10 cellular contexts compared by ENCODE assay signal in the genomic region with DNA sequence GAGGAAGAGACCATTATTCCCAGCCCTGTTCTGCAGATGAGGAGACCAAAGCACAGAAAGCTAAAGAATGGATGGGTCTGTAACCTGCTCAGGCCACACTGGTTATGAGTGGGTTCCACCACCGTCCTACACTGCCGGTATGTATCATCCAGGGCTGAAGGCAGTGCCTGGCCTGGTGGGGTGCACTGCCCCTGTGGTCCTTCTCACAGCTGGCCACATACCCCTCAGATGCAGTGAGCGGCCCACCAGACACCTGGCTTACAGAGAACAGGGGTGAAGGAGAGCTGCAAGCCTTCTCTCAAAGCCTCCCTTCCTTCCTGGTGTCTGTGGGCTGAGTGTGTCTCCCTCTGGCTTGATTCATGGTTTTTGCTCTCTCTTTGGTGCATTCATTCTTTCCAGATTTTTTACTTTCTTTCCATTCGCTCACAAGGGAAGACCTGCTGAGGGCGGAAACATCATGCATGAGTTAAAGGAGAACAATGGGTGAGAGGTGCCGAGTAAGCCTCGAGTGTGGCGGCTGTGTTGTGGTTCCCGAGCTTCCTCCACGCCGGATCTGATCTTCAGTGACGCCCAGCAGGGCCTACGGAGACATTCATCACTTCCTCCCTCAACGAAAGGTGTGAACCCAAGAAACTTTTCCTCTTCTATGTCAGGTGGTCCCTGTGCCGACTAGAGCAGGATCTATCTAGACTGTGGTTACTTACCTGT.
A peak's percentile ranks its signal among the peaks of the same experiment; 100 is the strongest.
DNase-seq lines count a peak whose midpoint lies in the region; ATAC-seq, FAIRE-seq and TF ChIP-seq lines count a peak whose summit lies in the region.
"Had no signal": no experiment of that assay in that cellular context is flagged by ENCODE, and none has a peak within 500 bp of the region (broad histone marks: within the 10 kb centered on the region; RNA-seq: fewer than 3 reads in every experiment).

No MANE protein-coding gene starts in this region.

- CTCF ChIA-PET in CD4-positive, alpha-beta T cell (lab: Charles Lee) = interaction anchor here (0.9 to 2.1 kb wide), 3 partner anchors 14 to 63 kb away, joined by 3 to 7 read pairs (median 4); no protein-coding TSS in a partner anchor
- CTCF ChIA-PET in activated CD4-positive, alpha-beta memory T cell treated with anti-CD3 and anti-CD28 coated beads for 36 hours (lab: Charles Lee) = interaction anchor here (1.5 to 3.7 kb wide), 5 partner anchors 12 to 180 kb away, joined by 4 to 36 read pairs (median 7); partner anchors contain the start of gene REL
- CTCF ChIA-PET in K562 (lab: Yijun Ruan, JAX; ENCODE audit: low intra/inter-chr PET ratio) = interaction anchor here (0.7 kb wide), 1 partner anchor 179 kb away, joined by 3 read pairs; no protein-coding TSS in a partner anchor

- H3K9me3 ChIP-seq in CD4-positive, alpha-beta T cell (ENCODE audit: control insufficient read depth, low read length) = no peaks in the 10 kb centered on the region
- H3K9me3 ChIP-seq in K562 (replicated peaks; ENCODE audit: control insufficient read depth, insufficient read depth, low read depth, low read length) = no peaks in the 10 kb centered on the region

- peak overlapping the region; percentile 20 for H2AFZ ChIP-seq in K562 (ENCODE audit: low read depth, low read length)

- peak; percentile 96 for ATAC-seq in CD4-positive, alpha-beta T cell (ENCODE audit: poor library complexity)
- ATAC-seq in K562 (peak; percentile 18; the same call in 2 of the 3 replicates), HG02938 (IDR thresholded peaks at IDR 0.05; ENCODE audit: unreplicated experiment) (no peak), GM18505 (IDR thresholded peaks at IDR 0.05; ENCODE audit: unreplicated experiment) (no peak)

- H3K27ac ChIP-seq in CD4-positive, alpha-beta T cell (ENCODE audit: low read depth, low read length) = peak overlapping the region; percentile 64
- H3K27ac ChIP-seq in K562 (ENCODE audit: extremely low read depth, low read depth, low read length) = no peak overlapping the region

- no peaks in the 10 kb centered on the region for H3K9me3 Mint-ChIP-seq in CD4-positive, alpha-beta T cell
- peaks cover 3% of the 10 kb centered on the region for H3K9me3 Mint-ChIP-seq in activated CD4-positive, alpha-beta memory T cell treated with anti-CD3 and anti-CD28 coated beads for 36 hours

- H3K4me1 ChIP-seq in K562 (replicated peaks in 1 of 2; ENCODE audit: control insufficient read depth in 2 of 2, insufficient read depth in 2 of 2, low read length in 2 of 2) = peaks cover 0 to 2% of the 10 kb centered on the region in 2 experiments; a peak in 2 of 5 replicates

- TF ChIP-seq EP300 in K562 (IDR thresholded peaks at IDR 0.05; ENCODE audit: low read length) = no peak

- WGBS in K562 (ENCODE audit: insufficient coverage, low coverage, missing lambda C conversion rate) = 38% methylated on average over 15 of the region's 15 CpGs

- TF ChIP-seq POLR2A in K562 (conservative IDR thresholded peaks at IDR 0.05) (no peak), GM18505 (IDR thresholded peaks at IDR 0.05; ENCODE audit: borderline replicate concordance, extremely low read depth, insufficient read depth, insufficient read length) (no peak), GM12892 (IDR thresholded peaks at IDR 0.05; ENCODE audit: low read depth, low read length) (no peak)

- no peaks in the 10 kb centered on the region for H3K36me3 Mint-ChIP-seq in CD4-positive, alpha-beta T cell (ENCODE audit: low read depth)
- no peaks in the 10 kb centered on the region for H3K36me3 Mint-ChIP-seq in activated CD4-positive, alpha-beta memory T cell treated with anti-CD3 and anti-CD28 coated beads for 36 hours

- H4K20me1 ChIP-seq in K562 (replicated peaks; ENCODE audit: control insufficient read depth, insufficient read depth, low read length) = no peaks in the 10 kb centered on the region

- no peaks in the 10 kb centered on the region for H3K9me1 ChIP-seq in K562 (ENCODE audit: control insufficient read depth, insufficient read depth, low read length)

- DNase-seq in CD4-positive, alpha-beta T cell = peak; percentile 73 to 93 (median 77)
- DNase-seq in activated CD4-positive, alpha-beta memory T cell treated with anti-CD3 and anti-CD28 coated beads for 36 hours = peak; percentile 92
- DNase-seq in K562 (ENCODE audit: extremely low read depth in 1 of 4, low spot score in 3 of 4) (no peak), HPDE6-E6E7 (ENCODE audit: extremely low spot score) (no peak), GM12892 (ENCODE audit: insufficient read length) (no peak)
- DNase-seq in stimulated activated CD4-positive, alpha-beta T cell treated with anti-CD3 and anti-CD28 coated beads, Interleukin-4, amount 100 ng/mL, for 1 hour = peak; percentile 68
- DNase-seq: NCI-H1092 treated with DMSO at 0.1 percent for 48 hours, T1000 had no signal

- H3K27me3 Mint-ChIP-seq in CD4-positive, alpha-beta T cell = no peaks in the 10 kb centered on the region
- H3K27me3 Mint-ChIP-seq in activated CD4-positive, alpha-beta memory T cell treated with anti-CD3 and anti-CD28 coated beads for 36 hours = no peaks in the 10 kb centered on the region

- H3K4me3 Mint-ChIP-seq in CD4-positive, alpha-beta T cell = peak overlapping the region; percentile 63
- H3K4me3 Mint-ChIP-seq in activated CD4-positive, alpha-beta memory T cell treated with anti-CD3 and anti-CD28 coated beads for 36 hours = peak overlapping the region; percentile 72

- in situ Hi-C loops in K562 (cut with MboI) = no loop called here

- FAIRE-seq in K562 (lab: Jason Lieb, UNC) (no peak), GM12892 (lab: Jason Lieb, UNC) (no peak)

- H3K4me3 ChIP-seq in K562 = no peak overlapping the region

- BruUV-seq in K562 (replicated peaks; lab: Mats Ljungman, UMichigan) = no TSS peak

- H3K27me3 ChIP-seq in CD4-positive, alpha-beta T cell (ENCODE audit: control insufficient read depth, insufficient read depth, low read length) = no peaks in the 10 kb centered on the region
- H3K27me3 ChIP-seq in K562 (ENCODE audit: control insufficient read depth in 2 of 2, insufficient read depth in 2 of 2, low read length in 2 of 2) = peaks cover 14 to 21% of the 10 kb centered on the region in 2 experiments; a peak in 4 of 5 replicates

- peaks cover 50% of the 10 kb centered on the region for H3K4me1 Mint-ChIP-seq in CD4-positive, alpha-beta T cell (ENCODE audit: low read depth)
- peaks cover 46% of the 10 kb centered on the region for H3K4me1 Mint-ChIP-seq in activated CD4-positive, alpha-beta memory T cell treated with anti-CD3 and anti-CD28 coated beads for 36 hours (ENCODE audit: low read depth)

- peak overlapping the region; percentile 86 for H3K27ac Mint-ChIP-seq in CD4-positive, alpha-beta T cell
- H3K27ac Mint-ChIP-seq in activated CD4-positive, alpha-beta memory T cell treated with anti-CD3 and anti-CD28 coated beads for 36 hours = peak overlapping the region; percentile 97

- intact Hi-C loops in CD4-positive, alpha-beta T cell (cut with DNase I, micrococcal nuclease) = loop anchor here in 1 of 2 experiments (1.0 to 2.0 kb wide), 2 partner anchors 15 to 62 kb away; partner anchors contain the start of gene REL
- intact Hi-C loops in activated CD4-positive, alpha-beta memory T cell treated with anti-CD3 and anti-CD28 coated beads for 36 hours (cut with micrococcal nuclease) = loop anchor here (1.0 to 5.0 kb wide), 7 partner anchors 12 to 358 kb away; partner anchors contain the start of genes PAPOLG and PEX13
- intact Hi-C loops in K562 (cut with micrococcal nuclease) = no loop called here

- no peaks in the 10 kb centered on the region for H3K36me3 ChIP-seq in K562 (ENCODE audit: control insufficient read depth, insufficient read depth, low read length)

- no peak for TF ChIP-seq CTCF in CD4-positive, alpha-beta T cell (IDR thresholded peaks at IDR 0.05)
- no peak for TF ChIP-seq CTCF in K562 (IDR thresholded peaks at IDR 0.05 in 2 of 3, conservative IDR thresholded peaks at IDR 0.05 in 1 of 3; ENCODE audit: insufficient read depth in 2 of 3, low read depth in 1 of 3, low read length in 3 of 3)

- H3K4me2 ChIP-seq in K562 (ENCODE audit: insufficient read depth, low read length) = no peak overlapping the region

- TF ChIP-seq RAD21 in K562 (CRISPR knock-in tag; conservative IDR thresholded peaks at IDR 0.05 in 1 of 2, IDR thresholded peaks at IDR 0.05 in 1 of 2) = no peak

- no peak overlapping the region for H3K9ac ChIP-seq in K562 (ENCODE audit: insufficient read depth in 1 of 2, low read depth in 2 of 2, low read length in 2 of 2)

- H3K79me2 ChIP-seq in K562 (ENCODE audit: control insufficient read depth, insufficient read depth, low read length) = no peaks in the 10 kb centered on the region

- POLR2A ChIA-PET in CD4-positive, alpha-beta T cell (lab: Charles Lee) = interaction anchor here (0.6 to 4.1 kb wide), 15 partner anchors 9 to 719 kb away, joined by 3 to 48 read pairs (median 4); partner anchors contain the start of genes PAPOLG, PEX13, PUS10 and REL
- POLR2A ChIA-PET in activated CD4-positive, alpha-beta memory T cell treated with anti-CD3 and anti-CD28 coated beads for 36 hours (lab: Charles Lee) = interaction anchor here (0.5 to 2.5 kb wide), 4 partner anchors 12 to 357 kb away, joined by 3 to 27 read pairs (median 5); partner anchors contain the start of gene REL
- POLR2A ChIA-PET in K562 (lab: Yijun Ruan, JAX) = interaction anchor here (0.8 to 2.0 kb wide), 3 partner anchors 9 to 37 kb away, joined by 3 to 7 read pairs (median 5); no protein-coding TSS in a partner anchor

TF ChIP-seq in K562, 482 proteins besides CTCF, POLR2A, EP300 and RAD21:
- TF ChIP-seq MED1 (CRISPR knock-in tag; IDR thresholded peaks at IDR 0.05; ENCODE audit: borderline replicate concordance) (no peak), L3MBTL2 (IDR thresholded peaks at IDR 0.05) (peak; percentile 35; the same call in 1 of the 2 replicates)

Comparison
In these comparisons a context has a peak if more than half of its experiments do, and no peak if none do; other contexts are left out.
1. ATAC-seq: peak in CD4-positive, alpha-beta T cell (single experiment) and K562 (single experiment); none in HG02938 (single experiment) and GM18505 (single experiment).
2. DNase-seq: peak in CD4-positive, alpha-beta T cell (10 of 10), activated CD4-positive, alpha-beta memory T cell treated with anti-CD3 and anti-CD28 coated beads for 36 hours (single experiment) and stimulated activated CD4-positive, alpha-beta T cell treated with anti-CD3 and anti-CD28 coated beads, Interleukin-4, amount 100 ng/mL, for 1 hour (single experiment); none in K562 (0 of 4), HPDE6-E6E7 (single experiment) and GM12892 (single experiment).